In genomic region chr17:35934760-35935159, GRCh38 we compare ENCODE assay signal across 22 cellular contexts. TPM values are rescaled to one million over a fixed set of nuclear protein-coding genes. Genes with fewer than 3 reads are reported as not detected.
"Had no signal": no experiment of that assay in that cellular context is flagged by ENCODE, and none has a peak within 500 bp of the region (broad histone marks: within the 10 kb centered on the region; RNA-seq: fewer than 3 reads in every experiment).

No MANE protein-coding gene starts in this region.

- DNase-seq: activated CD4-positive, alpha-beta T cell treated with anti-CD3 and anti-CD28 coated beads for 1 hour; activated CD8-positive, alpha-beta memory T cell treated with anti-CD3 and anti-CD28 coated beads, Interleukin-2, amount 10 ng/mL, durations not matched to agents 7 days and 5 days; aorta; cerebellar nuclear complex; cortex of kidney; effector CD4-positive, alpha-beta T cell; foreskin keratinocyte; hippocampal formation; mammary epithelial cell; ovary; stimulated activated CD4-positive, alpha-beta T cell treated with anti-CD3 and anti-CD28 coated beads, Interleukin-4, amount 100 ng/mL, for 24 hours; T-helper 1 cell; testis had no signal

- H3K9me3 ChIP-seq: ovary, testis had no signal

- ATAC-seq: activated CD8-positive, alpha-beta memory T cell treated with anti-CD3 and anti-CD28 coated beads, Interleukin-2, amount 10 ng/mL, durations not matched to agents 7 days and 5 days; esophagus mucosa; foreskin keratinocyte; left lobe of liver; sciatic nerve; SK-N-SH treated with all-trans-retinoic acid at 6 μM for 48 hours; stimulated activated effector memory CD8-positive, alpha-beta T cell treated with anti-CD3 and anti-CD28 coated beads, Interleukin-12 subunit alpha, Interleukin-12 subunit beta, amount 100 ng/mL, for 72 hours had no signal

- H3K4me3 ChIP-seq: ovary, smooth muscle cell had no signal

- H3K27me3 ChIP-seq: foreskin keratinocyte, ovary, testis had no signal

- H3K27ac ChIP-seq: foreskin keratinocyte, ovary, testis had no signal

- H3K36me3 ChIP-seq: ovary had no signal

- H3K4me1 ChIP-seq: foreskin keratinocyte had no signal

RNA-seq across cellular contexts. Expression of gene RDM1, which starts 4.2 kb away (rescaled TPM):
- total RNA-seq: aorta, left lobe of liver, ovary, sciatic nerve, smooth muscle cell had no signal
- polyA plus RNA-seq: aorta had no signal

RNA-seq across cellular contexts. Expression of gene LYZL6, which starts 8.8 kb away (rescaled TPM):
- total RNA-seq: activated CD8-positive, alpha-beta memory T cell treated with anti-CD3 and anti-CD28 coated beads, Interleukin-2, amount 10 ng/mL, durations not matched to agents 7 days and 5 days; aorta; esophagus mucosa; foreskin keratinocyte; left lobe of liver; mammary epithelial cell; neural crest cell; ovary; pulmonary artery endothelial cell; sciatic nerve; smooth muscle cell had no signal
- polyA plus RNA-seq: aorta, foreskin keratinocyte, keratinocyte, mammary epithelial cell, ovary, smooth muscle cell had no signal

RNA-seq across cellular contexts. Expression of gene CCL16, which starts 46.5 kb away (rescaled TPM):
- total RNA-seq: activated CD8-positive, alpha-beta memory T cell treated with anti-CD3 and anti-CD28 coated beads, Interleukin-2, amount 10 ng/mL, durations not matched to agents 7 days and 5 days; esophagus mucosa; foreskin keratinocyte; mammary epithelial cell; neural crest cell; smooth muscle cell had no signal
- polyA plus RNA-seq: aorta, foreskin keratinocyte, keratinocyte, mammary epithelial cell, smooth muscle cell had no signal

RNA-seq across cellular contexts. Expression of gene CCL14, which starts 51.8 kb away (rescaled TPM):
- total RNA-seq: activated CD8-positive, alpha-beta memory T cell treated with anti-CD3 and anti-CD28 coated beads, Interleukin-2, amount 10 ng/mL, durations not matched to agents 7 days and 5 days; foreskin keratinocyte; mammary epithelial cell; neural crest cell; smooth muscle cell had no signal
- polyA plus RNA-seq: foreskin keratinocyte, keratinocyte, mammary epithelial cell, smooth muscle cell had no signal

RNA-seq across cellular contexts. Expression of gene CCL5, which starts 54.6 kb away (rescaled TPM):
- total RNA-seq: foreskin keratinocyte, mammary epithelial cell, neural crest cell had no signal
- polyA plus RNA-seq: smooth muscle cell had no signal
